In genomic region chr14:65412881-65413738, GRCh38 we compare ENCODE assay signal across 7 cellular contexts. TPM values are rescaled to one million over a fixed set of nuclear protein-coding genes. Genes with fewer than 3 reads are reported as not detected.
A peak's percentile ranks its signal among the peaks of the same experiment; 100 is the strongest.
DNase-seq lines count a peak whose midpoint lies in the region; ATAC-seq and TF ChIP-seq lines count a peak whose summit lies in the region.

No MANE protein-coding gene starts in this region.

- H3K4me3 ChIP-seq in GM23338 (peak overlapping the region; percentile 84), spleen (peak overlapping the region; percentile 69 to 100 (median 87))

- peak overlapping the region; percentile 93 for H3K4me3 Mint-ChIP-seq in GM23338

- H3K27me3 Mint-ChIP-seq in GM23338 (ENCODE audit: insufficient read depth, low read depth, poor library complexity) = peaks cover 3% of the 10 kb centered on the region

- TF ChIP-seq CTCF in GM23338 (conservative IDR thresholded peaks at IDR 0.05; ENCODE audit: low read depth in 2 of 2) (no peak), spleen (IDR thresholded peaks at IDR 0.05 in 8 of 11, conservative IDR thresholded peaks at IDR 0.05 in 3 of 11) (no peak)

- H3K27ac ChIP-seq in GM23338 (ENCODE audit: low read depth) (no peak overlapping the region), spleen (peak overlapping the region; percentile 91 to 97 (median 94))

- TF ChIP-seq POLR2A in GM10847 (IDR thresholded peaks at IDR 0.05; ENCODE audit: extremely low read depth, insufficient read length) = peak; percentile 20
- no peak for TF ChIP-seq POLR2A in spleen (IDR thresholded peaks at IDR 0.05)

- H3K27me3 ChIP-seq in GM23338 (ENCODE audit: insufficient read depth) (peaks cover 13% of the 10 kb centered on the region), spleen (replicated peaks in 1 of 7) (peaks cover 0 to 4% (median 0%) of the 10 kb centered on the region in 7 donors)

- peak; percentile 63 for ATAC-seq in GM23338

- H3F3A ChIP-seq in GM23338 (replicated peaks; ENCODE audit: low read depth) = 0 out of 2 replicates have a peak, but pooled peaks cover 3% of the 10 kb centered on the region

- peak overlapping the region; percentile 88 for H3K4me2 ChIP-seq in GM23338

- intact Hi-C loops in spleen (cut with DNase I; ENCODE audit: low total_unique reads) = loop anchor here (10.0 kb wide), 2 partner anchors 238 to 542 kb away; no protein-coding TSS in a partner anchor

- H3K36me3 ChIP-seq in GM23338 (ENCODE audit: insufficient read depth) = no peaks in the 10 kb centered on the region
- no peaks in the 10 kb centered on the region for H3K36me3 ChIP-seq in spleen

- H3K79me2 ChIP-seq in GM23338 (replicated peaks; ENCODE audit: insufficient read depth) = peaks cover 31% of the 10 kb centered on the region

- no peaks in the 10 kb centered on the region for H3K9me3 ChIP-seq in spleen

- H4K20me1 ChIP-seq in GM23338 (replicated peaks; ENCODE audit: insufficient read depth) = no peaks in the 10 kb centered on the region

- H3K4me1 ChIP-seq in GM23338 (ENCODE audit: insufficient read depth) (peaks cover 9% of the 10 kb centered on the region), spleen (peaks cover 9 to 47% (median 33%) of the 10 kb centered on the region in 6 donors)

- H3K9me3 Mint-ChIP-seq in GM23338 = no peaks in the 10 kb centered on the region; the same call in 2 of the 3 replicates

- H3K4me1 Mint-ChIP-seq in GM23338 = peaks cover 23% of the 10 kb centered on the region

- H3K9me2 ChIP-seq in GM23338 (ENCODE audit: insufficient read depth) = no peaks in the 10 kb centered on the region

- no peaks in the 10 kb centered on the region for H3K36me3 Mint-ChIP-seq in GM23338 (ENCODE audit: low read depth)

- 0 to 1% (median 1%) methylated on average over 39 to 85 of the region's 85 CpGs for WGBS in spleen, 5 donors

- H2AFZ ChIP-seq in GM23338 = peak overlapping the region; percentile 65; the same call in 1 of the 2 replicates

- H3K27ac Mint-ChIP-seq in GM23338 = no peak overlapping the region

- peak; percentile 70 for DNase-seq in GM23338 (ENCODE audit: low spot score)
- peak; percentile 67 for DNase-seq in LoVo (ENCODE audit: low spot score)
- DNase-seq in T-helper 1 cell = peak; percentile 9 to 61 (median 34)
- DNase-seq in brain pericyte (ENCODE audit: low read depth, low spot score) = peak; percentile 13
- peak; percentile 41 for DNase-seq in inferior parietal cortex (ENCODE audit: extremely low spot score)
- peak; percentile 95 for DNase-seq in spleen

TF ChIP-seq in GM23338, 12 proteins besides CTCF, POLR2A, EP300 and RAD21:
- TF ChIP-seq CREB1 (CRISPR knock-in tag; IDR thresholded peaks at IDR 0.05; ENCODE audit: low read depth) = no peak

RNA-seq across cellular contexts. Expression of gene FUT8, which starts 0.6 kb away (rescaled TPM):
- total RNA-seq in GM23338 (2014; rRNA removed; shearing (Covaris generic)) = 22.2 and 23.2 TPM in 2 replicates
- 8.2 and 8.6 TPM in 2 replicates for polyA plus RNA-seq in GM23338 (2016; fragmentation: Nextera tagmentation; extraction: Ambion mirVana)
- 10 to 100 TPM; 41.9 to 75.1 (median 61.9) TPM for total RNA-seq in spleen
- polyA plus RNA-seq in spleen = 10 to 100 TPM in 1 of 3 donors, 1 to 10 TPM in 2; 9.4 to 13.8 (median 9.9) TPM

Comparison
In these comparisons a context has a peak if more than half of its experiments do, and no peak if none do; other contexts are left out.
1. DNase-seq: peak in every context shown above with its lines; median percentile 95 in spleen; 70 in GM23338; 67 in LoVo; 41 in inferior parietal cortex; 34 in T-helper 1 cell; 13 in brain pericyte.